ENCODE assay signal across 8 cellular contexts in genomic region chr15:41971089-41971892, GRCh38. TPM values are rescaled to one million over a fixed set of nuclear protein-coding genes. Genes with fewer than 3 reads are reported as not detected.
DNase-seq lines count a peak whose midpoint lies in the region; ATAC-seq and TF ChIP-seq lines count a peak whose summit lies in the region.

No MANE protein-coding gene starts in this region.

- no peaks in the 10 kb centered on the region for H3K9me3 ChIP-seq in esophagus (ENCODE audit: control insufficient read depth in 2 of 2, insufficient read depth in 1 of 2, low read depth in 1 of 2, low read length in 1 of 2)

- no peak for TF ChIP-seq CTCF in AG09309 (IDR thresholded peaks at IDR 0.05; ENCODE audit: control insufficient read depth, insufficient read depth, low read depth, low read length, missing control alignments)

- H3K4me3 ChIP-seq in AG09309 (ENCODE audit: control insufficient read depth, low read depth, low read length) (peak overlapping the region; percentile 79), esophagus (ENCODE audit: low read depth in 1 of 2, low read length in 2 of 2) (peak overlapping the region; percentile 95 to 97)

- peak; percentile 36 for ATAC-seq in GM18873 (IDR thresholded peaks at IDR 0.05; ENCODE audit: low FRiP score, unreplicated experiment)
- ATAC-seq in HG03103 (IDR thresholded peaks at IDR 0.05; ENCODE audit: low read depth, unreplicated experiment), result peak; percentile 44
- peak; percentile 60 for ATAC-seq in naive B cell (ENCODE audit: low read depth in 2 of 2)

- H3K27me3 ChIP-seq in esophagus (ENCODE audit: control insufficient read depth in 1 of 2, insufficient read depth in 2 of 2, low read length in 2 of 2), result no peaks in the 10 kb centered on the region

- H3K27ac Mint-ChIP-seq in naive B cell, result peak overlapping the region; percentile 89 to 97 (median 95)

- H3K4me3 Mint-ChIP-seq in naive B cell, result peak overlapping the region; percentile 87 to 97 (median 93)

- H3K9me3 Mint-ChIP-seq in naive B cell, result no peaks in the 10 kb centered on the region

- H3K4me1 Mint-ChIP-seq in naive B cell, result peaks cover 51 to 65% (median 58%) of the 10 kb centered on the region in 3 donors

- H3K4me1 ChIP-seq in esophagus (ENCODE audit: control insufficient read depth in 2 of 2, insufficient read depth in 2 of 2, low read length in 1 of 2), result peaks cover 0 to under 1% of the 10 kb centered on the region in 2 donors

- peak overlapping the region; percentile 90 to 92 for H3K27ac ChIP-seq in esophagus (ENCODE audit: low read depth in 2 of 2, low read length in 1 of 2)

- no peaks in the 10 kb centered on the region for H3K36me3 ChIP-seq in esophagus (ENCODE audit: control insufficient read depth in 2 of 2, insufficient read depth in 2 of 2, low read length in 1 of 2)

- no peaks in the 10 kb centered on the region for H3K36me3 Mint-ChIP-seq in naive B cell

- peaks cover 5 to 19% (median 18%) of the 10 kb centered on the region in 3 donors for H3K27me3 Mint-ChIP-seq in naive B cell

- 7 to 9% methylated on average over 16 of the region's 16 CpGs for WGBS in esophagus, 2 donors

- DNase-seq in AG09309 (ENCODE audit: low read depth), result no peak
- peak; percentile 32 for DNase-seq in NCI-H82 treated with DMSO at 0.1 percent for 48 hours (lab: John Stamatoyannopoulos, UW; ENCODE audit: unreplicated experiment)
- peak; percentile 69 for DNase-seq in activated CD8-positive, alpha-beta memory T cell treated with anti-CD3 and anti-CD28 coated beads, Interleukin-2, amount 50 U/mL, for 4 hours
- peak; percentile 71 for DNase-seq in naive B cell
- peak; percentile 82 for DNase-seq in stimulated activated naive CD4-positive, alpha-beta T cell treated with Interleukin-2 at 50 U/mL for 16 hours (lab: John Stamatoyannopoulos, UW)

RNA-seq across cellular contexts. Expression of gene EHD4, which starts 1.1 kb away (rescaled TPM):
- 10 to 100 TPM; 12.7 to 13.4 TPM for polyA plus RNA-seq in esophagus
- 1 to 10 TPM; 4.1 to 9.2 (median 6.9) TPM for polyA plus RNA-seq in naive B cell (ENCODE audit: low read depth in 6 of 6)

RNA-seq across cellular contexts. Expression of gene PLA2G4E, which starts 49.6 kb away (rescaled TPM):
- polyA plus RNA-seq in esophagus, result 1 to 10 TPM; 1.2 to 2.5 TPM
- not detected for polyA plus RNA-seq in naive B cell (ENCODE audit: low read depth in 6 of 6)
